15 cellular contexts compared by ENCODE assay signal in genomic region chr11:44579172-44579804, GRCh38. TPM values are rescaled to one million over a fixed set of nuclear protein-coding genes. Genes with fewer than 3 reads are reported as not detected.
A peak's percentile ranks its signal among the peaks of the same experiment; 100 is the strongest.
DNase-seq lines count a peak whose midpoint lies in the region; ATAC-seq, FAIRE-seq and TF ChIP-seq lines count a peak whose summit lies in the region.
"Had no signal": no experiment of that assay in that cellular context is flagged by ENCODE, and none has a peak within 500 bp of the region (broad histone marks: within the 10 kb centered on the region; RNA-seq: fewer than 3 reads in every experiment).

No MANE protein-coding gene starts in this region.

- peak overlapping the region; percentile 58 for H4K91ac ChIP-seq in mesenchymal stem cell (ENCODE audit: low read length)

- H3K27me3 ChIP-seq in BLaER1 (no peaks in the 10 kb centered on the region), DND-41 (ENCODE audit: insufficient read depth, low read length, poor library complexity) (no peaks in the 10 kb centered on the region), mesenchymal stem cell (ENCODE audit: control insufficient read depth in 1 of 2, insufficient read depth in 1 of 2, low read length in 2 of 2) (no peaks in the 10 kb centered on the region)

- H3K27me3 Mint-ChIP-seq in activated naive CD8-positive, alpha-beta T cell treated with anti-CD3 and anti-CD28 coated beads, Interleukin-2, amount 50 U/mL, for 24 hours, result no peaks in the 10 kb centered on the region
- no peaks in the 10 kb centered on the region for H3K27me3 Mint-ChIP-seq in effector memory CD8-positive, alpha-beta T cell
- H3K27me3 Mint-ChIP-seq: activated naive CD8-positive, alpha-beta T cell had no signal

- peak overlapping the region; percentile 10 for H2BK5ac ChIP-seq in mesenchymal stem cell (ENCODE audit: low read depth, low read length, poor library complexity, severe bottlenecking)

- peak overlapping the region; percentile 63 to 72 for H3K18ac ChIP-seq in mesenchymal stem cell (ENCODE audit: low read depth in 1 of 2, low read length in 2 of 2)

- H3K36me3 Mint-ChIP-seq in activated naive CD8-positive, alpha-beta T cell treated with anti-CD3 and anti-CD28 coated beads, Interleukin-2, amount 50 U/mL, for 24 hours (ENCODE audit: low read depth), result peaks cover 87% of the 10 kb centered on the region
- peaks cover 3% of the 10 kb centered on the region for H3K36me3 Mint-ChIP-seq in effector memory CD8-positive, alpha-beta T cell (ENCODE audit: insufficient read depth)

- H2BK120ac ChIP-seq in mesenchymal stem cell (ENCODE audit: low read depth, low read length), result no peak overlapping the region

- no peak for TF ChIP-seq CTCF in DND-41 (IDR thresholded peaks at IDR 0.05; ENCODE audit: borderline replicate concordance, extremely low read depth, low read length, poor library complexity, severe bottlenecking)

- H3K9ac ChIP-seq in BLaER1 (peak overlapping the region; percentile 23), DND-41 (ENCODE audit: low read depth, low read length) (no peak overlapping the region), mesenchymal stem cell (ENCODE audit: low read length) (no peak overlapping the region)

- peaks cover 61% of the 10 kb centered on the region for H3K4me1 ChIP-seq in BLaER1
- H3K4me1 ChIP-seq in DND-41 (ENCODE audit: insufficient read depth, low read length), result peaks cover 45% of the 10 kb centered on the region
- H3K4me1 ChIP-seq in mesenchymal stem cell (ENCODE audit: control insufficient read depth, insufficient read depth, low read depth, low read length), result peaks cover 40% of the 10 kb centered on the region

- H2AK5ac ChIP-seq in mesenchymal stem cell (ENCODE audit: low read length, severe bottlenecking), result peak overlapping the region; percentile 65

- H3K9me3 ChIP-seq in BLaER1, result peaks cover 10% of the 10 kb centered on the region
- no peaks in the 10 kb centered on the region for H3K9me3 ChIP-seq in DND-41 (ENCODE audit: insufficient read depth, low read length, severe bottlenecking)
- peaks cover 9% of the 10 kb centered on the region for H3K9me3 ChIP-seq in mesenchymal stem cell (ENCODE audit: control insufficient read depth, low read length)

- peaks cover 80% of the 10 kb centered on the region for H3K4me1 Mint-ChIP-seq in activated naive CD8-positive, alpha-beta T cell treated with anti-CD3 and anti-CD28 coated beads, Interleukin-2, amount 50 U/mL, for 24 hours
- peaks cover 24 to 34% of the 10 kb centered on the region in 2 donors for H3K4me1 Mint-ChIP-seq in effector memory CD8-positive, alpha-beta T cell (ENCODE audit: low read depth in 2 of 2)

- no peak overlapping the region for H3K23ac ChIP-seq in mesenchymal stem cell (ENCODE audit: low read length in 2 of 2)

- H3K4me3 ChIP-seq in BLaER1, result no peak overlapping the region
- no peak overlapping the region for H3K4me3 ChIP-seq in DND-41 (ENCODE audit: low read depth in 1 of 2, low read length in 2 of 2)
- H3K4me3 ChIP-seq in mesenchymal stem cell (ENCODE audit: insufficient read depth in 1 of 2, low read depth in 1 of 2, low read length in 2 of 2), result no peak overlapping the region
- H3K4me3 ChIP-seq: thoracic aorta had no signal

- H3K27ac ChIP-seq in BLaER1 (peak overlapping the region; percentile 75), DND-41 (ENCODE audit: low read length) (peak overlapping the region; percentile 99), mesenchymal stem cell (ENCODE audit: low read length, poor library complexity, severe bottlenecking) (no peak overlapping the region)
- H3K27ac ChIP-seq: thoracic aorta had no signal

- FAIRE-seq in RCC 7860 (lab: Jason Lieb, UNC), result no peak

- DNase-seq in DND-41, result no peak
- no peak for DNase-seq in activated naive CD8-positive, alpha-beta T cell treated with anti-CD3 and anti-CD28 coated beads, Interleukin-2, amount 50 U/mL, for 24 hours
- DNase-seq in mesenchymal stem cell, result no peak
- no peak for DNase-seq in activated CD8-positive, alpha-beta memory T cell treated with anti-CD3 and anti-CD28 coated beads for 24 hours
- DNase-seq in effector memory CD8-positive, alpha-beta T cell, result no peak
- no peak for DNase-seq in RCC 7860 (ENCODE audit: low spot score)
- DNase-seq: natural killer cell; NCI-H1436 treated with DMSO at 0.1 percent for 48 hours; NCI-H2227 treated with DMSO at 0.1 percent for 48 hours; NK-92 treated with Interleukin-12 subunit alpha and Interleukin-12 subunit beta, amount 100 ng/mL, for 24 hours had no signal

- H3K36me3 ChIP-seq in BLaER1, result peaks cover 20% of the 10 kb centered on the region; the same call in 1 of the 2 replicates
- H3K36me3 ChIP-seq in DND-41 (ENCODE audit: insufficient read depth, low read length), result peaks cover 69% of the 10 kb centered on the region
- peaks cover 0 to 67% of the 10 kb centered on the region in 2 experiments for H3K36me3 ChIP-seq in mesenchymal stem cell (ENCODE audit: control insufficient read depth in 1 of 2, insufficient read depth in 2 of 2, low read depth in 1 of 2, low read length in 2 of 2)
- H3K36me3 ChIP-seq: thoracic aorta had no signal

- WGBS in mesenchymal stem cell, result 57% methylated on average over 8 of the region's 8 CpGs

- H3K4ac ChIP-seq in mesenchymal stem cell (ENCODE audit: low read depth in 1 of 2, low read length in 2 of 2), result peak overlapping the region; percentile 30 to 60

- H3K4me2 ChIP-seq in BLaER1 (peak overlapping the region; percentile 99), DND-41 (ENCODE audit: insufficient read depth, low read length) (no peak overlapping the region), mesenchymal stem cell (ENCODE audit: low read length, poor library complexity, severe bottlenecking) (no peak overlapping the region)

- H2BK12ac ChIP-seq in mesenchymal stem cell (ENCODE audit: low read length in 2 of 2), result peak overlapping the region; percentile 2 to 61

- H4K8ac ChIP-seq in mesenchymal stem cell (ENCODE audit: low read length), result peak overlapping the region; percentile 60

- H3K79me2 ChIP-seq in DND-41 (ENCODE audit: insufficient read depth, low read length), result peaks cover 96% of the 10 kb centered on the region

- H2AFZ ChIP-seq in DND-41 (ENCODE audit: low read depth, low read length) (no peak overlapping the region), mesenchymal stem cell (ENCODE audit: low read depth, low read length) (no peak overlapping the region)

- H4K20me1 ChIP-seq in BLaER1 (peaks cover 28% of the 10 kb centered on the region; the same call in 1 of the 2 replicates), DND-41 (ENCODE audit: insufficient read depth, low read length) (peaks cover 63% of the 10 kb centered on the region)

- no peak overlapping the region for H3K4me3 Mint-ChIP-seq in activated naive CD8-positive, alpha-beta T cell treated with anti-CD3 and anti-CD28 coated beads, Interleukin-2, amount 50 U/mL, for 24 hours
- no peak overlapping the region for H3K4me3 Mint-ChIP-seq in effector memory CD8-positive, alpha-beta T cell
- H3K4me3 Mint-ChIP-seq: natural killer cell had no signal

- H3K79me1 ChIP-seq in mesenchymal stem cell (replicated peaks; ENCODE audit: low read length, poor library complexity, severe bottlenecking), result peaks cover 8% of the 10 kb centered on the region

- no peak overlapping the region for H2BK15ac ChIP-seq in mesenchymal stem cell (ENCODE audit: low read depth, poor library complexity, severe bottlenecking)

- no peak for ATAC-seq in DND-41 (ENCODE audit: insufficient read depth, low read depth)
- ATAC-seq in activated naive CD8-positive, alpha-beta T cell treated with anti-CD3 and anti-CD28 coated beads, Interleukin-2, amount 50 U/mL, for 24 hours, result no peak
- ATAC-seq in GM18498 (IDR thresholded peaks at IDR 0.05; ENCODE audit: unreplicated experiment), result no peak
- ATAC-seq in effector memory CD8-positive, alpha-beta T cell (replicated peaks), result no peak
- ATAC-seq: left lobe of liver, natural killer cell had no signal

- peak overlapping the region in 1 of 2 experiments; percentile 12 for H3K14ac ChIP-seq in mesenchymal stem cell (ENCODE audit: low read length in 2 of 2)

- peak overlapping the region; percentile 100 for H3K27ac Mint-ChIP-seq in activated naive CD8-positive, alpha-beta T cell treated with anti-CD3 and anti-CD28 coated beads, Interleukin-2, amount 50 U/mL, for 24 hours
- H3K27ac Mint-ChIP-seq in effector memory CD8-positive, alpha-beta T cell, result peak overlapping the region in 1 of 2 donors; percentile 83

- no peaks in the 10 kb centered on the region for H3K9me3 Mint-ChIP-seq in activated naive CD8-positive, alpha-beta T cell treated with anti-CD3 and anti-CD28 coated beads, Interleukin-2, amount 50 U/mL, for 24 hours
- peaks cover 0 to 3% of the 10 kb centered on the region in 2 donors for H3K9me3 Mint-ChIP-seq in effector memory CD8-positive, alpha-beta T cell
- H3K9me3 Mint-ChIP-seq: natural killer cell had no signal

RNA-seq across cellular contexts. Expression of gene CD82, which starts 13.8 kb away (rescaled TPM):
- polyA plus RNA-seq in mesenchymal stem cell (2013, experiment 1 of 2), result 196 TPM
- 194 TPM for polyA plus RNA-seq in mesenchymal stem cell (2013, experiment 2 of 2)
